21 cellular contexts compared by ENCODE assay signal in the genomic region with DNA sequence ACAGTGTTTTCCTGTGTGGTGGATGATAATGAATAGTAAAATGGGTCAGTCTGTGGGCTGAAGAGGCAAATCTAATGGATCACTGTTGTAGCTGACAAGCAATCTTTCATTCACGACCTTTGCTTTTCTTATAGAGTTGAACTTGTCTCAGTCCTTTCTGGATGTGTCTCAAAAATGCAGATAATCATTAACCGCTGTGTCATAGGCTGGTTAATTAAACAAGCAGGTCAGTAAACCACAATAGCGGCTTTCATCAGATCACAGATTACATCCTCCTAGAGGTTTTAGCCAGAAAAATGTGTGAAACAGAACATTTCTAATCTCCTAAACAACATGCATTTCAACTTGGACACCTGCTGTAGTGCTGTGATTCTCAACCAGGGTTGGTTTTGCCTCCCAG. TPM values are rescaled to one million over a fixed set of nuclear protein-coding genes. Genes with fewer than 3 reads are reported as not detected.
"Had no signal": no experiment of that assay in that cellular context is flagged by ENCODE, and none has a peak within 500 bp of the region (broad histone marks: within the 10 kb centered on the region; RNA-seq: fewer than 3 reads in every experiment).

No MANE protein-coding gene starts in this region.

- H3K9me3 ChIP-seq: adrenal gland, esophagus squamous epithelium, spleen, thyroid gland had no signal

- H3K27ac Mint-ChIP-seq: activated CD4-positive, alpha-beta memory T cell treated with anti-CD3 and anti-CD28 coated beads for 36 hours; activated CD4-positive, alpha-beta T cell treated with anti-CD3 and anti-CD28 coated beads for 36 hours; immature natural killer cell; natural killer cell; stimulated activated effector memory CD8-positive, alpha-beta T cell treated with anti-CD3 and anti-CD28 coated beads, Interleukin-12 subunit alpha, Interleukin-12 subunit beta, amount 100 ng/mL, for 72 hours; T-helper 17 cell had no signal

- H3K4me3 ChIP-seq: adrenal gland, cardiac muscle cell, coronary artery, esophagus squamous epithelium, spleen, thyroid gland had no signal

- H3K9me3 Mint-ChIP-seq: activated CD4-positive, alpha-beta memory T cell treated with anti-CD3 and anti-CD28 coated beads for 36 hours; activated T-cell treated with anti-CD3 and anti-CD28 coated beads, Interleukin-2, amount 50 U/mL, for 4 hours; stimulated activated effector memory CD8-positive, alpha-beta T cell treated with anti-CD3 and anti-CD28 coated beads, Interleukin-12 subunit alpha, Interleukin-12 subunit beta, amount 100 ng/mL, for 72 hours had no signal

- H3K4me1 ChIP-seq: thyroid gland had no signal

- H3K27ac ChIP-seq: adrenal gland, cardiac muscle cell, coronary artery, esophagus squamous epithelium, spleen, thyroid gland had no signal

- H3K36me3 ChIP-seq: adrenal gland, cardiac muscle cell, esophagus squamous epithelium, spleen, thyroid gland had no signal

- H3K4me3 Mint-ChIP-seq: activated CD4-positive, alpha-beta memory T cell treated with anti-CD3 and anti-CD28 coated beads for 36 hours; activated CD4-positive, alpha-beta T cell treated with anti-CD3 and anti-CD28 coated beads for 36 hours; activated T-cell treated with anti-CD3 and anti-CD28 coated beads, Interleukin-2, amount 50 U/mL, for 4 hours; immature natural killer cell; natural killer cell; stimulated activated effector memory CD8-positive, alpha-beta T cell treated with anti-CD3 and anti-CD28 coated beads, Interleukin-12 subunit alpha, Interleukin-12 subunit beta, amount 100 ng/mL, for 72 hours; T-helper 17 cell had no signal

- H3K36me3 Mint-ChIP-seq: activated CD4-positive, alpha-beta memory T cell treated with anti-CD3 and anti-CD28 coated beads for 36 hours; stimulated activated effector memory CD8-positive, alpha-beta T cell treated with anti-CD3 and anti-CD28 coated beads, Interleukin-12 subunit alpha, Interleukin-12 subunit beta, amount 100 ng/mL, for 72 hours had no signal

- H3K27me3 Mint-ChIP-seq: progenitor cell of endocrine pancreas had no signal

- DNase-seq: activated CD4-positive, alpha-beta memory T cell treated with anti-CD3 and anti-CD28 coated beads for 36 hours; activated CD4-positive, alpha-beta T cell treated with anti-CD3 and anti-CD28 coated beads for 36 hours; activated effector memory CD4-positive, alpha-beta T cell treated with Interleukin-2 at 50 U/mL for 16 hours; activated naive CD4-positive, alpha-beta T cell treated with anti-CD3 and anti-CD28 coated beads, Interleukin-2, amount 50 U/mL, for 16 hours; activated T-cell treated with anti-CD3 and anti-CD28 coated beads, Interleukin-2, amount 50 U/mL, for 4 hours; adrenal gland; esophagus squamous epithelium; immature natural killer cell; natural killer cell; occipital lobe; right cardiac atrium; spleen; stimulated activated CD4-positive, alpha-beta T cell treated with anti-CD3 and anti-CD28 coated beads, Interleukin-2, amount 100 ng/mL, for 24 hours; T-helper 17 cell; thyroid gland had no signal

RNA-seq across cellular contexts. Expression of a gene that starts 2.5 kb away (rescaled TPM):
- total RNA-seq: activated CD4-positive, alpha-beta memory T cell treated with anti-CD3 and anti-CD28 coated beads for 36 hours; activated CD4-positive, alpha-beta T cell treated with anti-CD3 and anti-CD28 coated beads for 36 hours; activated T-cell treated with anti-CD3 and anti-CD28 coated beads, Interleukin-2, amount 50 U/mL, for 4 hours; fibroblast of villous mesenchyme; glomerular endothelial cell; T-helper 17 cell had no signal
- polyA plus RNA-seq: spleen had no signal

RNA-seq across cellular contexts. Expression of a gene that starts 54.7 kb away (rescaled TPM):
- total RNA-seq: activated CD4-positive, alpha-beta memory T cell treated with anti-CD3 and anti-CD28 coated beads for 36 hours; activated CD4-positive, alpha-beta T cell treated with anti-CD3 and anti-CD28 coated beads for 36 hours; activated T-cell treated with anti-CD3 and anti-CD28 coated beads, Interleukin-2, amount 50 U/mL, for 4 hours; progenitor cell of endocrine pancreas had no signal
